Comparison of ENCODE assay signal across 24 cellular contexts in genomic region chr4:16111533-16111932, GRCh38. TPM values are rescaled to one million over a fixed set of nuclear protein-coding genes. Genes with fewer than 3 reads are reported as not detected.
"Had no signal": no experiment of that assay in that cellular context is flagged by ENCODE, and none has a peak within 500 bp of the region (broad histone marks: within the 10 kb centered on the region; RNA-seq: fewer than 3 reads in every experiment).

No MANE protein-coding gene starts in this region.

- H3K9me3 ChIP-seq: MG63, SJSA1 had no signal

- H3K36me3 ChIP-seq: MG63, SJSA1 had no signal

- H3K27me3 ChIP-seq: MG63, SJSA1 had no signal

- H3K4me3 ChIP-seq: MG63, SJSA1, SK-N-MC had no signal

- H3K4me1 ChIP-seq: SJSA1 had no signal

- DNase-seq: IMR-90, Karpas-422, KG1, MG63, NCI-H1092, NCI-H1105 treated with DMSO at 0.1 percent for 48 hours, NCI-H1417 treated with DMSO at 0.1 percent for 48 hours, NCI-H146, NCI-H1694 treated with DMSO at 0.1 percent for 48 hours, NCI-H1930, NCI-H2081 treated with DMSO at 0.1 percent for 48 hours, NCI-H2171, NCI-H226, NCI-H446, NCI-H510A, NCI-H524 treated with DMSO at 0.1 percent for 48 hours, NCI-H69, NCI-H774, Right ventricle myocardium superior, RPMI8226, SIG-M5 had no signal

- H3K27ac ChIP-seq: HL-60, SJSA1, SK-N-MC had no signal

RNA-seq across cellular contexts. Expression of gene PROM1, which starts 27.7 kb away (rescaled TPM):
- total RNA-seq: IMR-90, SJSA1 had no signal
